Comparison of ENCODE assay signal across 1 cellular context in genomic region chr11:73085189-73085875, GRCh38.
A peak's percentile ranks its signal among the peaks of the same experiment; 100 is the strongest.
TF ChIP-seq lines count a peak whose summit lies in the region.

No MANE protein-coding gene starts in this region.

TF ChIP-seq in GM12878, 131 proteins besides CTCF, POLR2A, EP300 and RAD21 (continued from another document and continues in another):
- no peak for TF ChIP-seq HCFC1 (IDR thresholded peaks at IDR 0.05; ENCODE audit: low read length)
- no peak for TF ChIP-seq SREBF1 (IDR thresholded peaks at IDR 0.05; ENCODE audit: low read length)
- TF ChIP-seq NFIC (IDR thresholded peaks at IDR 0.05; ENCODE audit: low read depth, low read length): peak; percentile 28; the same call in 1 of the 2 replicates
- no peak for TF ChIP-seq CEBPB (IDR thresholded peaks at IDR 0.05; ENCODE audit: borderline replicate concordance in 1 of 2, low read depth in 2 of 2, low read length in 2 of 2)
- TF ChIP-seq, protein P1, sequence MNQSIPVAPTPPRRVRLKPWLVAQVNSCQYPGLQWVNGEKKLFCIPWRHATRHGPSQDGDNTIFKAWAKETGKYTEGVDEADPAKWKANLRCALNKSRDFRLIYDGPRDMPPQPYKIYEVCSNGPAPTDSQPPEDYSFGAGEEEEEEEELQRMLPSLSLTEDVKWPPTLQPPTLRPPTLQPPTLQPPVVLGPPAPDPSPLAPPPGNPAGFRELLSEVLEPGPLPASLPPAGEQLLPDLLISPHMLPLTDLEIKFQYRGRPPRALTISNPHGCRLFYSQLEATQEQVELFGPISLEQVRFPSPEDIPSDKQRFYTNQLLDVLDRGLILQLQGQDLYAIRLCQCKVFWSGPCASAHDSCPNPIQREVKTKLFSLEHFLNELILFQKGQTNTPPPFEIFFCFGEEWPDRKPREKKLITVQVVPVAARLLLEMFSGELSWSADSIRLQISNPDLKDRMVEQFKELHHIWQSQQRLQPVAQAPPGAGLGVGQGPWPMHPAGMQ (IDR thresholded peaks at IDR 0.05; ENCODE audit: borderline replicate concordance): no peak
- TF ChIP-seq TCF7 (IDR thresholded peaks at IDR 0.05; ENCODE audit: borderline replicate concordance): no peak
- 0 out of 2 replicates have a peak, but pooled peaks have one; percentile 15 for TF ChIP-seq YY1 (IDR thresholded peaks at IDR 0.05; ENCODE audit: low read depth, low read length)
- TF ChIP-seq MXI1 (IDR thresholded peaks at IDR 0.05; ENCODE audit: low read depth, low read length): no peak
- TF ChIP-seq DPF2 (IDR thresholded peaks at IDR 0.05): no peak
- no peak for TF ChIP-seq IRF4 (IDR thresholded peaks at IDR 0.05; ENCODE audit: low read depth, low read length)
- no peak for TF ChIP-seq SIX5 (IDR thresholded peaks at IDR 0.05; ENCODE audit: low read depth, low read length, severe bottlenecking)
- no peak for TF ChIP-seq POLR2AphosphoS2 (IDR thresholded peaks at IDR 0.05; ENCODE audit: low read depth, low read length)
- TF ChIP-seq, protein P2, sequence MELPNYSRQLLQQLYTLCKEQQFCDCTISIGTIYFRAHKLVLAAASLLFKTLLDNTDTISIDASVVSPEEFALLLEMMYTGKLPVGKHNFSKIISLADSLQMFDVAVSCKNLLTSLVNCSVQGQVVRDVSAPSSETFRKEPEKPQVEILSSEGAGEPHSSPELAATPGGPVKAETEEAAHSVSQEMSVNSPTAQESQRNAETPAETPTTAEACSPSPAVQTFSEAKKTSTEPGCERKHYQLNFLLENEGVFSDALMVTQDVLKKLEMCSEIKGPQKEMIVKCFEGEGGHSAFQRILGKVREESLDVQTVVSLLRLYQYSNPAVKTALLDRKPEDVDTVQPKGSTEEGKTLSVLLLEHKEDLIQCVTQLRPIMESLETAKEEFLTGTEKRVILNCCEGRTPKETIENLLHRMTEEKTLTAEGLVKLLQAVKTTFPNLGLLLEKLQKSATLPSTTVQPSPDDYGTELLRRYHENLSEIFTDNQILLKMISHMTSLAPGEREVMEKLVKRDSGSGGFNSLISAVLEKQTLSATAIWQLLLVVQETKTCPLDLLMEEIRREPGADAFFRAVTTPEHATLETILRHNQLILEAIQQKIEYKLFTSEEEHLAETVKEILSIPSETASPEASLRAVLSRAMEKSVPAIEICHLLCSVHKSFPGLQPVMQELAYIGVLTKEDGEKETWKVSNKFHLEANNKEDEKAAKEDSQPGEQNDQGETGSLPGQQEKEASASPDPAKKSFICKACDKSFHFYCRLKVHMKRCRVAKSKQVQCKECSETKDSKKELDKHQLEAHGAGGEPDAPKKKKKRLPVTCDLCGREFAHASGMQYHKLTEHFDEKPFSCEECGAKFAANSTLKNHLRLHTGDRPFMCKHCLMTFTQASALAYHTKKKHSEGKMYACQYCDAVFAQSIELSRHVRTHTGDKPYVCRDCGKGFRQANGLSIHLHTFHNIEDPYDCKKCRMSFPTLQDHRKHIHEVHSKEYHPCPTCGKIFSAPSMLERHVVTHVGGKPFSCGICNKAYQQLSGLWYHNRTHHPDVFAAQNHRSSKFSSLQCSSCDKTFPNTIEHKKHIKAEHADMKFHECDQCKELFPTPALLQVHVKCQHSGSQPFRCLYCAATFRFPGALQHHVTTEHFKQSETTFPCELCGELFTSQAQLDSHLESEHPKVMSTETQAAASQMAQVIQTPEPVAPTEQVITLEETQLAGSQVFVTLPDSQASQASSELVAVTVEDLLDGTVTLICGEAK (IDR thresholded peaks at IDR 0.05; ENCODE audit: borderline replicate concordance): peak; percentile 59; the same call in 1 of the 2 replicates
- no peak for TF ChIP-seq CBX5 (IDR thresholded peaks at IDR 0.05; ENCODE audit: low read depth)
- 0 out of 2 replicates have a peak, but pooled peaks have one; percentile 39 for TF ChIP-seq MEF2A (IDR thresholded peaks at IDR 0.05; ENCODE audit: insufficient read depth, low read depth, low read length)
- TF ChIP-seq ZSCAN29 (IDR thresholded peaks at IDR 0.05): no peak
- TF ChIP-seq TCF3 (IDR thresholded peaks at IDR 0.05; ENCODE audit: borderline replicate concordance, insufficient read depth, low read depth, low read length): no peak
- no peak for TF ChIP-seq SRF (IDR thresholded peaks at IDR 0.05; ENCODE audit: low read depth in 2 of 2, low read length in 2 of 2)
- no peak for TF ChIP-seq PAX5 (IDR thresholded peaks at IDR 0.05; ENCODE audit: borderline replicate concordance, low read depth, low read length)
- TF ChIP-seq BCL3 (IDR thresholded peaks at IDR 0.05; ENCODE audit: borderline replicate concordance, insufficient read depth, low read depth, low read length, poor library complexity, severe bottlenecking): no peak
- no peak for TF ChIP-seq MYB (IDR thresholded peaks at IDR 0.05; ENCODE audit: borderline replicate concordance, low read depth, low read length)
- TF ChIP-seq EGR1 (IDR thresholded peaks at IDR 0.05; ENCODE audit: borderline replicate concordance in 1 of 2, low read depth in 2 of 2, low read length in 2 of 2): no peak
- TF ChIP-seq SP1 (IDR thresholded peaks at IDR 0.05; ENCODE audit: low read depth, low read length): no peak
- no peak for TF ChIP-seq E2F8 (IDR thresholded peaks at IDR 0.05; ENCODE audit: low read depth, partially characterized antibody)
- TF ChIP-seq, protein P3, sequence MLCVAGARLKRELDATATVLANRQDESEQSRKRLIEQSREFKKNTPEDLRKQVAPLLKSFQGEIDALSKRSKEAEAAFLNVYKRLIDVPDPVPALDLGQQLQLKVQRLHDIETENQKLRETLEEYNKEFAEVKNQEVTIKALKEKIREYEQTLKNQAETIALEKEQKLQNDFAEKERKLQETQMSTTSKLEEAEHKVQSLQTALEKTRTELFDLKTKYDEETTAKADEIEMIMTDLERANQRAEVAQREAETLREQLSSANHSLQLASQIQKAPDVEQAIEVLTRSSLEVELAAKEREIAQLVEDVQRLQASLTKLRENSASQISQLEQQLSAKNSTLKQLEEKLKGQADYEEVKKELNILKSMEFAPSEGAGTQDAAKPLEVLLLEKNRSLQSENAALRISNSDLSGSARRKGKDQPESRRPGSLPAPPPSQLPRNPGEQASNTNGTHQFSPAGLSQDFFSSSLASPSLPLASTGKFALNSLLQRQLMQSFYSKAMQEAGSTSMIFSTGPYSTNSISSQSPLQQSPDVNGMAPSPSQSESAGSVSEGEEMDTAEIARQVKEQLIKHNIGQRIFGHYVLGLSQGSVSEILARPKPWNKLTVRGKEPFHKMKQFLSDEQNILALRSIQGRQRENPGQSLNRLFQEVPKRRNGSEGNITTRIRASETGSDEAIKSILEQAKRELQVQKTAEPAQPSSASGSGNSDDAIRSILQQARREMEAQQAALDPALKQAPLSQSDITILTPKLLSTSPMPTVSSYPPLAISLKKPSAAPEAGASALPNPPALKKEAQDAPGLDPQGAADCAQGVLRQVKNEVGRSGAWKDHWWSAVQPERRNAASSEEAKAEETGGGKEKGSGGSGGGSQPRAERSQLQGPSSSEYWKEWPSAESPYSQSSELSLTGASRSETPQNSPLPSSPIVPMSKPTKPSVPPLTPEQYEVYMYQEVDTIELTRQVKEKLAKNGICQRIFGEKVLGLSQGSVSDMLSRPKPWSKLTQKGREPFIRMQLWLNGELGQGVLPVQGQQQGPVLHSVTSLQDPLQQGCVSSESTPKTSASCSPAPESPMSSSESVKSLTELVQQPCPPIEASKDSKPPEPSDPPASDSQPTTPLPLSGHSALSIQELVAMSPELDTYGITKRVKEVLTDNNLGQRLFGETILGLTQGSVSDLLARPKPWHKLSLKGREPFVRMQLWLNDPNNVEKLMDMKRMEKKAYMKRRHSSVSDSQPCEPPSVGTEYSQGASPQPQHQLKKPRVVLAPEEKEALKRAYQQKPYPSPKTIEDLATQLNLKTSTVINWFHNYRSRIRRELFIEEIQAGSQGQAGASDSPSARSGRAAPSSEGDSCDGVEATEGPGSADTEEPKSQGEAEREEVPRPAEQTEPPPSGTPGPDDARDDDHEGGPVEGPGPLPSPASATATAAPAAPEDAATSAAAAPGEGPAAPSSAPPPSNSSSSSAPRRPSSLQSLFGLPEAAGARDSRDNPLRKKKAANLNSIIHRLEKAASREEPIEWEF (IDR thresholded peaks at IDR 0.05; ENCODE audit: insufficient replicate concordance, low read depth, low read length): no peak
- no peak for TF ChIP-seq REST (IDR thresholded peaks at IDR 0.05; ENCODE audit: low read depth, low read length)
- TF ChIP-seq, protein P4, sequence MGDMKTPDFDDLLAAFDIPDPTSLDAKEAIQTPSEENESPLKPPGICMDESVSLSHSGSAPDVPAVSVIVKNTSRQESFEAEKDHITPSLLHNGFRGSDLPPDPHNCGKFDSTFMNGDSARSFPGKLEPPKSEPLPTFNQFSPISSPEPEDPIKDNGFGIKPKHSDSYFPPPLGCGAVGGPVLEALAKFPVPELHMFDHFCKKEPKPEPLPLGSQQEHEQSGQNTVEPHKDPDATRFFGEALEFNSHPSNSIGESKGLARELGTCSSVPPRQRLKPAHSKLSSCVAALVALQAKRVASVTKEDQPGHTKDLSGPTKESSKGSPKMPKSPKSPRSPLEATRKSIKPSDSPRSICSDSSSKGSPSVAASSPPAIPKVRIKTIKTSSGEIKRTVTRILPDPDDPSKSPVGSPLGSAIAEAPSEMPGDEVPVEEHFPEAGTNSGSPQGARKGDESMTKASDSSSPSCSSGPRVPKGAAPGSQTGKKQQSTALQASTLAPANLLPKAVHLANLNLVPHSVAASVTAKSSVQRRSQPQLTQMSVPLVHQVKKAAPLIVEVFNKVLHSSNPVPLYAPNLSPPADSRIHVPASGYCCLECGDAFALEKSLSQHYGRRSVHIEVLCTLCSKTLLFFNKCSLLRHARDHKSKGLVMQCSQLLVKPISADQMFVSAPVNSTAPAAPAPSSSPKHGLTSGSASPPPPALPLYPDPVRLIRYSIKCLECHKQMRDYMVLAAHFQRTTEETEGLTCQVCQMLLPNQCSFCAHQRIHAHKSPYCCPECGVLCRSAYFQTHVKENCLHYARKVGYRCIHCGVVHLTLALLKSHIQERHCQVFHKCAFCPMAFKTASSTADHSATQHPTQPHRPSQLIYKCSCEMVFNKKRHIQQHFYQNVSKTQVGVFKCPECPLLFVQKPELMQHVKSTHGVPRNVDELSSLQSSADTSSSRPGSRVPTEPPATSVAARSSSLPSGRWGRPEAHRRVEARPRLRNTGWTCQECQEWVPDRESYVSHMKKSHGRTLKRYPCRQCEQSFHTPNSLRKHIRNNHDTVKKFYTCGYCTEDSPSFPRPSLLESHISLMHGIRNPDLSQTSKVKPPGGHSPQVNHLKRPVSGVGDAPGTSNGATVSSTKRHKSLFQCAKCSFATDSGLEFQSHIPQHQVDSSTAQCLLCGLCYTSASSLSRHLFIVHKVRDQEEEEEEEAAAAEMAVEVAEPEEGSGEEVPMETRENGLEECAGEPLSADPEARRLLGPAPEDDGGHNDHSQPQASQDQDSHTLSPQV (IDR thresholded peaks at IDR 0.05): no peak
- no peak for TF ChIP-seq RAD51 (IDR thresholded peaks at IDR 0.05)
- TF ChIP-seq E2F4 (IDR thresholded peaks at IDR 0.05; ENCODE audit: low read depth, low read length): no peak
- no peak for TF ChIP-seq HDAC6 (IDR thresholded peaks at IDR 0.05; ENCODE audit: unreplicated experiment)
- TF ChIP-seq NR2F1 (conservative IDR thresholded peaks at IDR 0.05): no peak
- no peak for TF ChIP-seq ZNF384 (IDR thresholded peaks at IDR 0.05; ENCODE audit: borderline replicate concordance, low read depth, low read length)
